Comparison of ENCODE assay signal across 13 cellular contexts in the genomic region with DNA sequence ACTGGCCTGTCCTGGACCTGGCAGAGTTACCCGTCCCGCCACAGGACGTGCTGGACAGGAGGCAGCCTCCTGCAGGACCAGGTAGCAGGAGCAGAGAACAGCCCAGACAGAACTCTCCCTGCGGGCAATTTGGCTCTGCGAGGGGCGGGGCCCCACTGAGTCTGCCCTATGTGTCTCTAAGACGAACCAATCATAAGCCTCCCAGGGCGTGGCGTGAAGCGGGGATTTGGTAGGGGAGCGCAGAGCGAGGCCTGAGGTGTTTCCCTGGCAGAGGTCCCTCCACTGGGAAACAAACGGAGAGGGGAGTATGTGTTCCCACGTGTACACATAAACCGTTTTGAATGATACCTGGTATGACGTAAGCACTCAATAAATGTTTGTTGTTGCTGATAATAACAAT. TPM values are rescaled to one million over a fixed set of nuclear protein-coding genes. Genes with fewer than 3 reads are reported as not detected.
DNase-seq lines count a peak whose midpoint lies in the region; ATAC-seq and TF ChIP-seq lines count a peak whose summit lies in the region.
"Had no signal": no experiment of that assay in that cellular context is flagged by ENCODE, and none has a peak within 500 bp of the region (broad histone marks: within the 10 kb centered on the region; RNA-seq: fewer than 3 reads in every experiment).

No MANE protein-coding gene starts in this region.

- no peaks in the 10 kb centered on the region for H3K9me3 ChIP-seq in RWPE2 (ENCODE audit: severe bottlenecking)
- no peaks in the 10 kb centered on the region for H3K9me3 ChIP-seq in body of pancreas
- no peaks in the 10 kb centered on the region for H3K9me3 ChIP-seq in OCI-LY7 (ENCODE audit: low read length)

- H3K4me3 Mint-ChIP-seq in activated CD4-positive, alpha-beta T cell treated with anti-CD3 and anti-CD28 coated beads for 36 hours = peak overlapping the region; percentile 51
- H3K4me3 Mint-ChIP-seq: neural crest cell had no signal

- ATAC-seq in activated CD4-positive, alpha-beta T cell treated with anti-CD3 and anti-CD28 coated beads for 36 hours = no peak
- no peak for ATAC-seq in RWPE2 (ENCODE audit: low read depth)
- ATAC-seq in body of pancreas = peak; percentile 65
- no peak for ATAC-seq in GM19324 (IDR thresholded peaks at IDR 0.05; ENCODE audit: low FRiP score, unreplicated experiment)
- ATAC-seq: Panc1 had no signal

- no peak overlapping the region for H3K4me3 ChIP-seq in RWPE2 (ENCODE audit: severe bottlenecking)
- no peak overlapping the region for H3K4me3 ChIP-seq in body of pancreas
- no peak overlapping the region for H3K4me3 ChIP-seq in skin epidermis
- H3K4me3 ChIP-seq in OCI-LY7 (ENCODE audit: low read depth, low read length, poor library complexity, severe bottlenecking) = no peak overlapping the region
- H3K4me3 ChIP-seq: coronary artery had no signal

- H2AFZ ChIP-seq in OCI-LY7 (ENCODE audit: low read length) = no peak overlapping the region

- peaks cover 43% of the 10 kb centered on the region for H3K36me3 Mint-ChIP-seq in activated CD4-positive, alpha-beta T cell treated with anti-CD3 and anti-CD28 coated beads for 36 hours (ENCODE audit: low read depth)

- peak overlapping the region; percentile 100 for H3K27ac Mint-ChIP-seq in activated CD4-positive, alpha-beta T cell treated with anti-CD3 and anti-CD28 coated beads for 36 hours

- no peaks in the 10 kb centered on the region for H3K79me2 ChIP-seq in OCI-LY7 (ENCODE audit: insufficient read depth, low read depth, low read length)

- no TSS peak for BruUV-seq in OCI-LY7 (replicated peaks; lab: Mats Ljungman, UMichigan)

- no peaks in the 10 kb centered on the region for H4K20me1 ChIP-seq in OCI-LY7 (ENCODE audit: insufficient read depth, low read length)

- H3K9me2 ChIP-seq in OCI-LY7 (ENCODE audit: insufficient read depth, low read length) = no peaks in the 10 kb centered on the region

- H3K27ac ChIP-seq in RWPE2 (ENCODE audit: poor library complexity, severe bottlenecking) (no peak overlapping the region), body of pancreas (peak overlapping the region in 2 of 4 donors; percentile 21 to 40), skin epidermis (peak overlapping the region in 11 of 21 experiments; percentile 12 to 86 (median 64)), OCI-LY7 (ENCODE audit: low read depth, low read length, poor library complexity, severe bottlenecking) (no peak overlapping the region)
- H3K27ac ChIP-seq: coronary artery had no signal

- peaks cover 93% of the 10 kb centered on the region for H3K4me1 Mint-ChIP-seq in activated CD4-positive, alpha-beta T cell treated with anti-CD3 and anti-CD28 coated beads for 36 hours

- peak; percentile 61 for DNase-seq in activated CD4-positive, alpha-beta T cell treated with anti-CD3 and anti-CD28 coated beads for 36 hours
- no peak for DNase-seq in activated CD4-positive, alpha-beta T cell treated with anti-CD3 and anti-CD28 coated beads for 4 hours
- peak; percentile 34 for DNase-seq in RWPE2 (ENCODE audit: low spot score)
- DNase-seq in body of pancreas = peak; percentile 58 to 79 (median 69)
- no peak for DNase-seq in OCI-LY7 (ENCODE audit: low spot score)
- DNase-seq in NCI-H510A (lab: John Stamatoyannopoulos, UW) = no peak
- DNase-seq: activated gamma-delta T cell, T1000 had no signal

- POLR2A ChIA-PET in activated CD4-positive, alpha-beta T cell treated with anti-CD3 and anti-CD28 coated beads for 36 hours (lab: Charles Lee) = interaction anchor here (0.8 kb wide), 1 partner anchor 173 kb away, joined by 3 read pairs; no protein-coding TSS in a partner anchor
- POLR2A ChIA-PET in OCI-LY7 (lab: Charles Lee) = interaction anchor here (1.0 to 1.6 kb wide), 3 partner anchors 10 to 34 kb away, joined by 4 to 6 read pairs (median 4); no protein-coding TSS in a partner anchor

- H3K9me3 Mint-ChIP-seq in activated CD4-positive, alpha-beta T cell treated with anti-CD3 and anti-CD28 coated beads for 36 hours (ENCODE audit: low read depth) = no peaks in the 10 kb centered on the region
- H3K9me3 Mint-ChIP-seq: neural crest cell had no signal

- no peak for TF ChIP-seq CTCF in RWPE2 (IDR thresholded peaks at IDR 0.05; ENCODE audit: poor library complexity, severe bottlenecking)
- TF ChIP-seq CTCF in body of pancreas (IDR thresholded peaks at IDR 0.05) = no peak
- no peak for TF ChIP-seq CTCF in OCI-LY7 (conservative IDR thresholded peaks at IDR 0.05; ENCODE audit: low read length)

- 43 to 65% methylated on average over 15 of the region's 16 CpGs for WGBS in body of pancreas, 2 donors

- no peaks in the 10 kb centered on the region for H3K27me3 Mint-ChIP-seq in activated CD4-positive, alpha-beta T cell treated with anti-CD3 and anti-CD28 coated beads for 36 hours

- no peaks in the 10 kb centered on the region for H3K27me3 ChIP-seq in RWPE2 (ENCODE audit: insufficient read depth, poor library complexity, severe bottlenecking)
- H3K27me3 ChIP-seq in body of pancreas = no peaks in the 10 kb centered on the region

- H3K4me1 ChIP-seq in RWPE2 (ENCODE audit: insufficient read depth, poor library complexity, severe bottlenecking) (peaks cover 34% of the 10 kb centered on the region), body of pancreas (peaks cover 30% of the 10 kb centered on the region), OCI-LY7 (ENCODE audit: insufficient read depth, low read length, poor library complexity, severe bottlenecking) (peaks cover 26% of the 10 kb centered on the region)

- H3K36me3 ChIP-seq in RWPE2 (ENCODE audit: low read depth) (peaks cover 21% of the 10 kb centered on the region; the same call in 1 of the 2 replicates), body of pancreas (replicated peaks in 1 of 2; ENCODE audit: insufficient read depth in 1 of 2, low read depth in 2 of 2) (no peaks in the 10 kb centered on the region), OCI-LY7 (ENCODE audit: insufficient read depth, low read length) (no peaks in the 10 kb centered on the region)

- TF ChIP-seq POLR2A in body of pancreas (IDR thresholded peaks at IDR 0.05) = no peak

- H3K4me2 ChIP-seq in OCI-LY7 (ENCODE audit: low read length) = no peak overlapping the region

- CTCF ChIA-PET in activated CD4-positive, alpha-beta T cell treated with anti-CD3 and anti-CD28 coated beads for 36 hours (lab: Charles Lee) = interaction anchor here (0.6 to 3.1 kb wide), 4 partner anchors 9 to 44 kb away, joined by 3 to 16 read pairs (median 7); no protein-coding TSS in a partner anchor
- CTCF ChIA-PET in OCI-LY7 (lab: Charles Lee; ENCODE audit: unreplicated experiment) = no interaction called here

- intact Hi-C loops in activated CD4-positive, alpha-beta T cell treated with anti-CD3 and anti-CD28 coated beads for 36 hours (cut with DNase I, micrococcal nuclease) = no loop called here
- intact Hi-C loops in body of pancreas (cut with DNase I) = no loop called here
- intact Hi-C loops in OCI-LY7 (cut with micrococcal nuclease; ENCODE audit: unreplicated experiment) = no loop called here

RNA-seq across cellular contexts. Expression of a gene that starts 7.4 kb away (rescaled TPM):
- total RNA-seq in activated CD4-positive, alpha-beta T cell treated with anti-CD3 and anti-CD28 coated beads for 36 hours = 100 to 1,000 TPM; 239 to 272 TPM
- total RNA-seq in body of pancreas = 10 to 100 TPM; 11.4 to 13.5 TPM
- 1.2 and 1.8 TPM in 2 replicates for total RNA-seq in OCI-LY7 (2014; rRNA removed; shearing (Covaris generic))
- total RNA-seq in OCI-LY7 (2022) = 3.4 and 6.4 TPM in 2 replicates

Comparison
In these comparisons a context has a peak if more than half of its experiments do, and no peak if none do; other contexts are left out.
1. DNase-seq: peak in activated CD4-positive, alpha-beta T cell treated with anti-CD3 and anti-CD28 coated beads for 36 hours (single experiment), RWPE2 (single experiment) and body of pancreas (4 of 4); none in activated CD4-positive, alpha-beta T cell treated with anti-CD3 and anti-CD28 coated beads for 4 hours (0 of 2), OCI-LY7 (single experiment) and NCI-H510A (single experiment).
2. H3K27ac ChIP-seq: peak in skin epidermis (11 of 21); none in RWPE2 (single experiment) and OCI-LY7 (single experiment).
3. RNA of a gene that starts 7.4 kb away (total RNA-seq): 239 to 272 TPM in activated CD4-positive, alpha-beta T cell treated with anti-CD3 and anti-CD28 coated beads for 36 hours; 11.4 to 13.5 TPM in body of pancreas and 1.2 to 6.4 TPM in OCI-LY7; every median in the first group is over 10 times any median in the second.